Comparison of ENCODE assay signal across 25 cellular contexts in genomic region chr6:168554898-168555617, GRCh38.
"Had no signal": no experiment of that assay in that cellular context is flagged by ENCODE, and none has a peak within 500 bp of the region (broad histone marks: within the 10 kb centered on the region; RNA-seq: fewer than 3 reads in every experiment).

No MANE protein-coding gene starts in this region.

- ATAC-seq: activated CD8-positive, alpha-beta memory T cell treated with anti-CD3 and anti-CD28 coated beads, Interleukin-2, amount 10 ng/mL, durations not matched to agents 7 days and 5 days; body of pancreas had no signal

- H3K4me1 Mint-ChIP-seq: activated B cell treated with CpG ODN at 0.5 μM for 24 hours; activated CD4-positive, alpha-beta T cell treated with anti-CD3 and anti-CD28 coated beads, Interleukin-2, amount 10 ng/mL, durations not matched to agents 24 days and 14 days; activated CD8-positive, alpha-beta memory T cell treated with anti-CD3 and anti-CD28 coated beads, Interleukin-2, amount 10 ng/mL, durations not matched to agents 7 days and 5 days; activated naive CD4-positive, alpha-beta T cell treated with anti-CD3 and anti-CD28 coated beads, Interleukin-2, amount 50 U/mL, for 24 hours; central memory CD8-positive, alpha-beta T cell had no signal

- H3K27ac ChIP-seq: body of pancreas, Peyer's patch, RWPE1 had no signal

- H3K27ac Mint-ChIP-seq: activated B cell treated with CpG ODN at 0.5 μM for 24 hours; activated CD4-positive, alpha-beta T cell treated with anti-CD3 and anti-CD28 coated beads, Interleukin-2, amount 10 ng/mL, durations not matched to agents 24 days and 14 days; activated CD8-positive, alpha-beta memory T cell treated with anti-CD3 and anti-CD28 coated beads, Interleukin-2, amount 10 ng/mL, durations not matched to agents 7 days and 5 days; activated naive CD4-positive, alpha-beta T cell treated with anti-CD3 and anti-CD28 coated beads, Interleukin-2, amount 50 U/mL, for 24 hours; activated T-cell treated with anti-CD3 and anti-CD28 coated beads, Interleukin-2, amount 50 U/mL, for 24 hours; activated T-helper 1 cell treated with anti-CD3 and anti-CD28 coated beads, Interleukin-12 subunit alpha, Interleukin-12 subunit beta, Interleukin-2, Interleukin-4 antibody, amounts not matched to agents 30 ng/mL and 10 ng/mL and 1 ng/mL, durations not matched to agents 14 hours and 24 hours and 36 hours; T-helper 1 cell treated with Interleukin-12 subunit alpha and Interleukin-12 subunit beta and Interleukin-4 antibody, amounts not matched to agents 30 μg/mL and 1 μg/mL, for 36 hours had no signal

- DNase-seq: activated B cell treated with CpG ODN at 0.5 μM for 24 hours; activated CD4-positive, alpha-beta T cell treated with anti-CD3 and anti-CD28 coated beads for 1 hour; activated CD4-positive, alpha-beta T cell treated with anti-CD3 and anti-CD28 coated beads, Interleukin-2, amount 10 ng/mL, durations not matched to agents 24 days and 14 days; activated CD4-positive, alpha-beta T cell treated with anti-CD3 and anti-CD28 coated beads, Interleukin-2, amount 50 U/mL, for 48 hours; activated CD8-positive, alpha-beta memory T cell treated with anti-CD3 and anti-CD28 coated beads, Interleukin-2, amount 10 ng/mL, durations not matched to agents 7 days and 5 days; activated effector memory CD4-positive, alpha-beta T cell treated with Interleukin-2 at 50 U/mL for 16 hours; activated naive CD4-positive, alpha-beta T cell; activated T-cell treated with anti-CD3 and anti-CD28 coated beads, Interleukin-2, amount 50 U/mL, for 24 hours; aorta; body of pancreas; KG1; NCI-H1092; NCI-H1417; NCI-H1930; NCI-H2171 treated with DMSO at 0.1 percent for 48 hours; NCI-H345; NCI-H510A; NCI-H69; Peyer's patch; SHP77 treated with DMSO at 0.1 percent for 48 hours had no signal

- H3K9me3 ChIP-seq: body of pancreas, Peyer's patch had no signal

- H3K4me3 ChIP-seq: body of pancreas, Peyer's patch had no signal

- H3K27me3 Mint-ChIP-seq: activated B cell treated with CpG ODN at 0.5 μM for 24 hours; activated CD4-positive, alpha-beta T cell treated with anti-CD3 and anti-CD28 coated beads, Interleukin-2, amount 10 ng/mL, durations not matched to agents 24 days and 14 days; activated CD8-positive, alpha-beta memory T cell treated with anti-CD3 and anti-CD28 coated beads, Interleukin-2, amount 10 ng/mL, durations not matched to agents 7 days and 5 days; activated naive CD4-positive, alpha-beta T cell treated with anti-CD3 and anti-CD28 coated beads, Interleukin-2, amount 50 U/mL, for 24 hours; activated T-cell treated with anti-CD3 and anti-CD28 coated beads, Interleukin-2, amount 50 U/mL, for 24 hours; central memory CD8-positive, alpha-beta T cell had no signal

- H3K4me1 ChIP-seq: body of pancreas, Peyer's patch had no signal

- H3K36me3 Mint-ChIP-seq: activated CD8-positive, alpha-beta memory T cell treated with anti-CD3 and anti-CD28 coated beads, Interleukin-2, amount 10 ng/mL, durations not matched to agents 7 days and 5 days; activated naive CD4-positive, alpha-beta T cell treated with anti-CD3 and anti-CD28 coated beads, Interleukin-2, amount 50 U/mL, for 24 hours had no signal

- H3K27me3 ChIP-seq: body of pancreas, Peyer's patch had no signal

- H3K9me3 Mint-ChIP-seq: activated naive CD4-positive, alpha-beta T cell treated with anti-CD3 and anti-CD28 coated beads, Interleukin-2, amount 50 U/mL, for 24 hours; activated T-cell treated with anti-CD3 and anti-CD28 coated beads, Interleukin-2, amount 50 U/mL, for 24 hours; central memory CD8-positive, alpha-beta T cell had no signal

- H3K4me3 Mint-ChIP-seq: activated B cell treated with CpG ODN at 0.5 μM for 24 hours; activated CD4-positive, alpha-beta T cell treated with anti-CD3 and anti-CD28 coated beads, Interleukin-2, amount 10 ng/mL, durations not matched to agents 24 days and 14 days; activated CD8-positive, alpha-beta memory T cell treated with anti-CD3 and anti-CD28 coated beads, Interleukin-2, amount 10 ng/mL, durations not matched to agents 7 days and 5 days; activated naive CD4-positive, alpha-beta T cell treated with anti-CD3 and anti-CD28 coated beads, Interleukin-2, amount 50 U/mL, for 24 hours; activated T-cell treated with anti-CD3 and anti-CD28 coated beads, Interleukin-2, amount 50 U/mL, for 24 hours; activated T-helper 1 cell treated with anti-CD3 and anti-CD28 coated beads, Interleukin-12 subunit alpha, Interleukin-12 subunit beta, Interleukin-2, Interleukin-4 antibody, amounts not matched to agents 30 ng/mL and 10 ng/mL and 1 ng/mL, durations not matched to agents 14 hours and 24 hours and 36 hours; central memory CD8-positive, alpha-beta T cell; T-helper 1 cell treated with Interleukin-12 subunit alpha and Interleukin-12 subunit beta and Interleukin-4 antibody, amounts not matched to agents 30 μg/mL and 1 μg/mL, for 36 hours had no signal

- H3K36me3 ChIP-seq: Peyer's patch had no signal
